In genomic region chr10:65350619-65351018, GRCh38 we compare ENCODE assay signal across 16 cellular contexts.
DNase-seq lines count a peak whose midpoint lies in the region; ATAC-seq, FAIRE-seq and TF ChIP-seq lines count a peak whose summit lies in the region.
"Had no signal": no experiment of that assay in that cellular context is flagged by ENCODE, and none has a peak within 500 bp of the region (broad histone marks: within the 10 kb centered on the region; RNA-seq: fewer than 3 reads in every experiment).

No MANE protein-coding gene starts in this region.

- H3K9me3 ChIP-seq in kidney (ENCODE audit: control insufficient read depth in 1 of 2, low read length in 2 of 2) (no peaks in the 10 kb centered on the region), heart right ventricle (no peaks in the 10 kb centered on the region)
- H3K9me3 ChIP-seq: BLaER1, Caco-2 had no signal

- H3K36me3 ChIP-seq in kidney (ENCODE audit: control insufficient read depth in 1 of 2, insufficient read depth in 2 of 2, low read length in 2 of 2): no peaks in the 10 kb centered on the region
- H3K36me3 ChIP-seq in heart right ventricle: no peaks in the 10 kb centered on the region
- H3K36me3 ChIP-seq: BLaER1 had no signal

- H3K4me1 ChIP-seq in kidney (ENCODE audit: control insufficient read depth in 1 of 2, insufficient read depth in 1 of 2, low read depth in 1 of 2, low read length in 2 of 2): no peaks in the 10 kb centered on the region
- H3K4me1 ChIP-seq in heart right ventricle: peaks cover 0 to 9% (median 0%) of the 10 kb centered on the region in 9 donors
- H3K4me1 ChIP-seq: BLaER1, Caco-2 had no signal

- no peaks in the 10 kb centered on the region for H3K27me3 ChIP-seq in heart right ventricle
- H3K27me3 ChIP-seq: BLaER1 had no signal

- 14 to 19% methylated on average over 2 of the region's 2 CpGs for WGBS in heart right ventricle, 2 donors

- DNase-seq in amniotic epithelial cell (ENCODE audit: low read depth) (peak; percentile 27), kidney (peak; percentile 65), pons (ENCODE audit: low spot score) (peak; percentile 3), HuH-7 (ENCODE audit: low spot score) (no peak), heart right ventricle (no peak), AG08395 (ENCODE audit: low spot score) (no peak)
- DNase-seq: AML-193; Caco-2; CD8-positive, alpha-beta memory T cell; DMS53; GF-D8; GM23248 had no signal

- FAIRE-seq in kidney (lab: Jason Lieb, UNC): no peak
- FAIRE-seq: K562 had no signal

- no peak overlapping the region for H3K27ac ChIP-seq in kidney (ENCODE audit: low read depth in 2 of 2, low read length in 2 of 2)
- no peak overlapping the region for H3K27ac ChIP-seq in heart right ventricle
- H3K27ac ChIP-seq: BLaER1, GM23248, HL-60 had no signal

- H3K4me3 ChIP-seq in kidney (ENCODE audit: low read length in 2 of 2): no peak overlapping the region
- H3K4me3 ChIP-seq in heart right ventricle: no peak overlapping the region
- H3K4me3 ChIP-seq: BLaER1, GM23248, K562 had no signal

- intact Hi-C loops in kidney (cut with DNase I): no loop called here
- intact Hi-C loops in heart right ventricle (cut with DNase I): no loop called here

- no peak for TF ChIP-seq CTCF in kidney (IDR thresholded peaks at IDR 0.05; ENCODE audit: borderline replicate concordance, extremely low read depth, insufficient read depth)
- no peak for TF ChIP-seq CTCF in heart right ventricle (IDR thresholded peaks at IDR 0.05)

- H3K9ac ChIP-seq in kidney (ENCODE audit: low read length in 2 of 2): no peak overlapping the region
- H3K9ac ChIP-seq: BLaER1, GM23248 had no signal

- no peak for ATAC-seq in heart right ventricle
- ATAC-seq: HCT116, K562 had no signal

Comparison
In these comparisons a context has a peak if more than half of its experiments do, and no peak if none do; other contexts are left out.
1. DNase-seq: peak in amniotic epithelial cell (single experiment), kidney (single experiment) and pons (single experiment); none in HuH-7 (single experiment), heart right ventricle (0 of 2) and AG08395 (single experiment).